In the genomic region with DNA sequence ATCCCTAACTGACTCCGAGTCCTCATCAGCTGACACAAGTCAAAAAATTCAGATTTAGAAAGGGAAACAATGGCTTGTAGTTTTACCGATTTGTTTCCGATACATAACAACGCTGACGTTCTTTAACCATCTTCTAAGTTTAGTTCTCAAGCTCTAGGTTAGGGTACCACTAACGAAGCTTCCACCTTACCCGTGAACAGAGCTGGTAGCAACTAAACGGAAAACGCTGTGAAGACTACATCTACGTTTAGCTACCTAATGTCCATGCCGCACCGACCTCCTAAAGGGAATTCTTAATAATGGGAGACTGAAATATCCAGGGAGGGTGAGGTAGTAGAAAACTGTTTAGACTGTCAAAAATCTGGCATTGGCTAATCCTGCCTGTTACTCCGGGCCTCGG, we compare ENCODE assay signal across 8 cellular contexts. TPM values are rescaled to one million over a fixed set of nuclear protein-coding genes. Genes with fewer than 3 reads are reported as not detected.
DNase-seq lines count a peak whose midpoint lies in the region; ATAC-seq, FAIRE-seq and TF ChIP-seq lines count a peak whose summit lies in the region.

No MANE protein-coding gene starts in this region.

- peak overlapping the region; percentile 95 for H3K27ac Mint-ChIP-seq in memory B cell

- CTCF ChIA-PET in GM12878 (lab: Yijun Ruan, JAX) = interaction anchor here (1.2 to 3.3 kb wide), 4 partner anchors 12 to 45 kb away, joined by 3 to 19 read pairs (median 10); partner anchors contain the start of gene PGAP2

- peaks cover 5% of the 10 kb centered on the region for H3K36me3 Mint-ChIP-seq in memory B cell

- H3K4me3 Mint-ChIP-seq in memory B cell = peak overlapping the region; percentile 92

- H3K4me2 ChIP-seq in GM12878 (ENCODE audit: control insufficient read depth, insufficient read depth) = peak overlapping the region; percentile 89

- POLR2A ChIA-PET in GM12878 (lab: Charles Lee) = interaction anchor here (1.4 to 4.7 kb wide), 3 partner anchors 12 to 43 kb away, joined by 3 to 27 read pairs (median 22); partner anchors contain the start of gene RHOG

- TF ChIP-seq POLR2A in GM12878 (IDR thresholded peaks at IDR 0.05; ENCODE audit: low read depth, low read length) = no peak

- peak overlapping the region; percentile 41 for H3K4me3 ChIP-seq in cardiac muscle cell
- peak overlapping the region; percentile 91 for H3K4me3 ChIP-seq in GM12878

- peak overlapping the region; percentile 97 for H3K27ac ChIP-seq in cardiac muscle cell
- peak overlapping the region; percentile 97 for H3K27ac ChIP-seq in GM12878 (ENCODE audit: control insufficient read depth, insufficient read depth)

- peaks cover 53% of the 10 kb centered on the region for H3K79me2 ChIP-seq in GM12878 (ENCODE audit: control insufficient read depth, insufficient read depth, low read length)

- TF ChIP-seq RAD21 in GM12878 (IDR thresholded peaks at IDR 0.05; ENCODE audit: insufficient read depth, low read depth, low read length) = no peak

- 1% methylated on average over 14 of the region's 14 CpGs for WGBS in GM12878 (ENCODE audit: insufficient coverage, insufficient replicate concordance, low lambda C conversion rate, missing lambda C conversion rate)

- intact Hi-C loops in left cardiac atrium (cut with DNase I) (no loop called here), GM12878 (cut with micrococcal nuclease; ENCODE audit: unreplicated experiment) (loop anchor here (2.0 kb wide), 1 partner anchor 44 kb away; the partner anchor contains the start of gene RHOG)

- no peaks in the 10 kb centered on the region for H3K27me3 ChIP-seq in cardiac muscle cell
- no peaks in the 10 kb centered on the region for H3K27me3 ChIP-seq in GM12878 (replicated peaks in 1 of 2; ENCODE audit: control insufficient read depth in 2 of 2, insufficient read depth in 2 of 2, low read length in 1 of 2)

- peaks cover 15% of the 10 kb centered on the region for H3K4me1 Mint-ChIP-seq in memory B cell

- RAD21 ChIA-PET in GM12878 (lab: Charles Lee; ENCODE audit: unreplicated experiment) = interaction anchor here (0.8 to 3.6 kb wide), 6 partner anchors 10 to 276 kb away, joined by 3 to 22 read pairs (median 4); partner anchors contain the start of genes PGAP2 and RHOG

- no peaks in the 10 kb centered on the region for H3K27me3 Mint-ChIP-seq in memory B cell

- FAIRE-seq in GM12878 (lab: Jason Lieb, UNC) = no peak

- SMC1A ChIA-PET in GM12878 (lab: Charles Lee; ENCODE audit: uncharacterized antibody, unreplicated experiment) = interaction anchor here (0.8 to 4.0 kb wide), 9 partner anchors 9 to 277 kb away, joined by 3 to 26 read pairs (median 3); partner anchors contain the start of genes PGAP2 and RHOG

- H4K20me1 ChIP-seq in GM12878 (ENCODE audit: control insufficient read depth, insufficient read depth) = no peaks in the 10 kb centered on the region; the same call in 1 of the 2 replicates

- H3K9me3 ChIP-seq in cardiac muscle cell (ENCODE audit: low read depth) (no peaks in the 10 kb centered on the region), GM12878 (replicated peaks; ENCODE audit: control insufficient read depth, insufficient read depth, low read length) (no peaks in the 10 kb centered on the region; the same call in 2 of the 3 replicates)

- H3K9me3 Mint-ChIP-seq in memory B cell = no peaks in the 10 kb centered on the region

- H3K4me1 ChIP-seq in cardiac muscle cell (ENCODE audit: low read depth) = peaks cover 6% of the 10 kb centered on the region
- H3K4me1 ChIP-seq in GM12878 (ENCODE audit: control insufficient read depth, insufficient read depth, low read length) = peaks cover 7% of the 10 kb centered on the region; the same call in 1 of the 2 replicates

- in situ Hi-C loops in GM12878 (cut with MboI) = no loop called here

- no peak overlapping the region for H2AFZ ChIP-seq in GM12878 (ENCODE audit: control insufficient read depth, low read depth, low read length)

- BruUV-seq in GM12878 (replicated peaks; lab: Mats Ljungman, UMichigan) = no TSS peak

- DNase-seq in cardiac muscle cell (ENCODE audit: low read depth in 1 of 2, low spot score in 1 of 2) (no peak), left cardiac atrium (no peak), GM12878 (ENCODE audit: low read depth, low spot score) (no peak), memory B cell (ENCODE audit: low spot score in 2 of 2) (no peak), ureter (ENCODE audit: low spot score) (peak; percentile 24), NCI-H1092 (lab: John Stamatoyannopoulos, UW) (no peak), iPS-NIHi7 (ENCODE audit: extremely low spot score) (no peak)

- no peak for TF ChIP-seq EP300 in GM12878 (IDR thresholded peaks at IDR 0.05; ENCODE audit: borderline replicate concordance in 1 of 2, control insufficient read depth in 1 of 2, low read depth in 2 of 2, low read length in 2 of 2)

- TF ChIP-seq CTCF in cardiac muscle cell (IDR thresholded peaks at IDR 0.05; ENCODE audit: low read depth, low read length) (no peak), GM12878 (IDR thresholded peaks at IDR 0.05 in 2 of 3, conservative IDR thresholded peaks at IDR 0.05 in 1 of 3; ENCODE audit: control insufficient read depth in 2 of 3, extremely low read depth in 1 of 3, insufficient read depth in 1 of 3, low read depth in 3 of 3, low read length in 3 of 3) (no peak)

- H3K36me3 ChIP-seq in cardiac muscle cell (peaks cover 13% of the 10 kb centered on the region), GM12878 (ENCODE audit: control insufficient read depth in 2 of 2, insufficient read depth in 2 of 2, low read length in 1 of 2) (peaks cover 0 to 8% of the 10 kb centered on the region in 2 experiments; a peak in 3 of 4 replicates)

- peak overlapping the region; percentile 94 for H3K9ac ChIP-seq in GM12878 (ENCODE audit: control insufficient read depth, insufficient read depth, low read length)

- ATAC-seq in left cardiac atrium (no peak), GM12878 (no peak), memory B cell (ENCODE audit: low read depth) (no peak), HG02981 (IDR thresholded peaks at IDR 0.05; ENCODE audit: unreplicated experiment) (no peak)

RNA-seq across cellular contexts. Expression of gene NUP98, which starts 1.0 kb away (rescaled TPM):
- 110 and 142 TPM in 2 replicates for total RNA-seq in cardiac muscle cell
- 20.4 and 27.4 TPM in 2 replicates for polyA plus RNA-seq in cardiac muscle cell
- total RNA-seq in left cardiac atrium = 10 to 100 TPM; 38.0 to 59.7 TPM
- 266 and 283 TPM in 2 replicates for total RNA-seq in GM12878 (2013; cell fraction: nucleolus; rRNA removed)
- 108 and 115 TPM in 2 replicates for total RNA-seq in GM12878 (2014; rRNA removed)
- total RNA-seq in GM12878 (2014; rRNA removed; fragmentation: Illumina TruSeq; extraction: Trizol) = 87.2 and 87.4 TPM in 2 replicates
- total RNA-seq in GM12878 (2021) = 69.1 and 74.8 TPM in 2 replicates
- polyA plus RNA-seq in GM12878 (2011; ENCODE audit: low read depth) = 31.5 TPM
- polyA plus RNA-seq in GM12878 (2011; rRNA removed) = 60.6 and 88.1 TPM in 2 replicates
- polyA plus RNA-seq in GM12878 (2011; cell fraction: cytosol; rRNA removed) = 134 and 136 TPM in 2 replicates
- polyA plus RNA-seq in GM12878 (2011; cell fraction: nucleus; rRNA removed) = 134 and 159 TPM in 2 replicates
- polyA plus RNA-seq in GM12878 (2012) = 34.0 and 39.3 TPM in 2 replicates
- polyA plus RNA-seq in GM12878 (2014; fragmentation: Illumina TruSeq; extraction: Trizol) = 72.0 and 96.6 TPM in 2 replicates
- polyA plus RNA-seq in GM12878 (2014; fragmentation: Nextera tagmentation; extraction: Ambion mirVana) = 10 to 100 TPM; 21.7 to 23.7 TPM
- 75.7 and 82.9 TPM in 2 replicates for polyA plus RNA-seq in GM12878 (2014; rRNA removed)
- polyA plus RNA-seq in GM12878 (2016; fragmentation: Nextera tagmentation; extraction: Ambion mirVana) = 10 to 100 TPM; 47.8 to 56.0 TPM
- polyA minus RNA-seq in GM12878 (2011; rRNA and poly(A)+ RNA removed) = 237 and 286 TPM in 2 replicates
- 82.7 and 83.8 TPM in 2 replicates for polyA minus RNA-seq in GM12878 (2011; cell fraction: cytosol; rRNA and poly(A)+ RNA removed)
- 64.2 and 108 TPM in 2 replicates for polyA minus RNA-seq in GM12878 (2011; cell fraction: nucleus; rRNA and poly(A)+ RNA removed)
- 137 TPM for total RNA-seq in ureter

RNA-seq across cellular contexts. Expression of gene PGAP2, which starts 12.0 kb away (rescaled TPM):
- total RNA-seq in cardiac muscle cell (13.0 and 18.2 TPM in 2 replicates), left cardiac atrium (10 to 100 TPM; 10.9 to 15.3 TPM), GM12878 (2014; rRNA removed) (23.3 and 24.9 TPM in 2 replicates), GM12878 (2014; rRNA removed; fragmentation: Illumina TruSeq; extraction: Trizol) (12.3 and 13.1 TPM in 2 replicates), GM12878 (2021) (26.4 and 27.7 TPM in 2 replicates), ureter (49.1 TPM)
- polyA plus RNA-seq in cardiac muscle cell (24.9 and 26.7 TPM in 2 replicates), GM12878 (2011; rRNA removed) (16.6 and 34.5 TPM in 2 replicates), GM12878 (2014; fragmentation: Illumina TruSeq; extraction: Trizol) (25.0 and 30.5 TPM in 2 replicates), GM12878 (2014; fragmentation: Nextera tagmentation; extraction: Ambion mirVana) (10 to 100 TPM; 25.4 to 37.4 TPM), GM12878 (2014; rRNA removed) (35.6 and 36.2 TPM in 2 replicates), GM12878 (2016; fragmentation: Nextera tagmentation; extraction: Ambion mirVana) (10 to 100 TPM; 33.4 to 37.2 TPM)
- total RNA-seq in GM12878 (2013; cell fraction: nucleolus; rRNA removed) = 33.0 and 36.2 TPM in 2 replicates
- polyA plus RNA-seq in GM12878 (2011; ENCODE audit: low read depth) = 21.2 TPM
- polyA plus RNA-seq in GM12878 (2011; cell fraction: cytosol; rRNA removed) = 39.5 and 49.8 TPM in 2 replicates
- polyA plus RNA-seq in GM12878 (2011; cell fraction: nucleus; rRNA removed) = 66.3 and 87.2 TPM in 2 replicates
- 32.0 and 34.8 TPM in 2 replicates for polyA plus RNA-seq in GM12878 (2012)
- 43.8 and 54.2 TPM in 2 replicates for polyA minus RNA-seq in GM12878 (2011; rRNA and poly(A)+ RNA removed)
- 13.0 and 13.3 TPM in 2 replicates for polyA minus RNA-seq in GM12878 (2011; cell fraction: cytosol; rRNA and poly(A)+ RNA removed)
- polyA minus RNA-seq in GM12878 (2011; cell fraction: nucleus; rRNA and poly(A)+ RNA removed) = 11.4 and 12.9 TPM in 2 replicates

RNA-seq across cellular contexts. Expression of gene RHOG, which starts 44.4 kb away (rescaled TPM):
- 31.4 and 39.1 TPM in 2 replicates for total RNA-seq in cardiac muscle cell
- 29.2 and 30.1 TPM in 2 replicates for polyA plus RNA-seq in cardiac muscle cell
- 10 to 100 TPM; 31.1 to 33.3 TPM for total RNA-seq in left cardiac atrium
- total RNA-seq in GM12878 (2013; cell fraction: nucleolus; rRNA removed) = 35.7 and 37.8 TPM in 2 replicates
- 56.2 and 64.7 TPM in 2 replicates for total RNA-seq in GM12878 (2014; rRNA removed)
- 47.7 and 48.8 TPM in 2 replicates for total RNA-seq in GM12878 (2014; rRNA removed; fragmentation: Illumina TruSeq; extraction: Trizol)
- 128 and 137 TPM in 2 replicates for total RNA-seq in GM12878 (2021)
- 51.6 TPM for polyA plus RNA-seq in GM12878 (2011; ENCODE audit: low read depth)
- polyA plus RNA-seq in GM12878 (2011; rRNA removed) = 45.0 and 121 TPM in 2 replicates
- polyA plus RNA-seq in GM12878 (2011; cell fraction: cytosol; rRNA removed) = 237 and 296 TPM in 2 replicates
- polyA plus RNA-seq in GM12878 (2011; cell fraction: nucleus; rRNA removed) = 108 and 111 TPM in 2 replicates
- polyA plus RNA-seq in GM12878 (2012) = 103 and 132 TPM in 2 replicates
- polyA plus RNA-seq in GM12878 (2014; fragmentation: Illumina TruSeq; extraction: Trizol) = 51.4 and 98.2 TPM in 2 replicates
- polyA plus RNA-seq in GM12878 (2014; fragmentation: Nextera tagmentation; extraction: Ambion mirVana) = 10 to 100 TPM; 16.0 to 42.0 TPM
- 172 and 192 TPM in 2 replicates for polyA plus RNA-seq in GM12878 (2014; rRNA removed)
- polyA plus RNA-seq in GM12878 (2016; fragmentation: Nextera tagmentation; extraction: Ambion mirVana) = 100 to 1,000 TPM in 1 of 2 experiments, 10 to 100 TPM in 1; 91.4 to 109 TPM
- 171 and 213 TPM in 2 replicates for polyA minus RNA-seq in GM12878 (2011; rRNA and poly(A)+ RNA removed)
- 95.8 and 106 TPM in 2 replicates for polyA minus RNA-seq in GM12878 (2011; cell fraction: cytosol; rRNA and poly(A)+ RNA removed)
- 45.0 and 71.6 TPM in 2 replicates for polyA minus RNA-seq in GM12878 (2011; cell fraction: nucleus; rRNA and poly(A)+ RNA removed)
- total RNA-seq in ureter = 40.8 TPM

RNA-seq across cellular contexts. Expression of gene STIM1, which starts 59.1 kb away (rescaled TPM):
- total RNA-seq in cardiac muscle cell (23.1 and 60.0 TPM in 2 replicates), left cardiac atrium (10 to 100 TPM; 21.4 to 25.8 TPM), GM12878 (2014; rRNA removed) (21.6 and 24.0 TPM in 2 replicates), GM12878 (2014; rRNA removed; fragmentation: Illumina TruSeq; extraction: Trizol) (24.9 and 26.0 TPM in 2 replicates), GM12878 (2021) (55.9 and 57.7 TPM in 2 replicates), ureter (71.5 TPM)
- polyA plus RNA-seq in cardiac muscle cell (16.1 and 33.1 TPM in 2 replicates), GM12878 (2011; rRNA removed) (36.3 and 39.3 TPM in 2 replicates), GM12878 (2014; fragmentation: Illumina TruSeq; extraction: Trizol) (29.1 and 37.0 TPM in 2 replicates), GM12878 (2014; fragmentation: Nextera tagmentation; extraction: Ambion mirVana) (1 to 10 TPM; 8.6 to 9.9 TPM), GM12878 (2014; rRNA removed) (26.7 and 31.0 TPM in 2 replicates), GM12878 (2016; fragmentation: Nextera tagmentation; extraction: Ambion mirVana) (10 to 100 TPM; 31.8 to 36.8 TPM)
- 113 and 116 TPM in 2 replicates for total RNA-seq in GM12878 (2013; cell fraction: nucleolus; rRNA removed)
- polyA plus RNA-seq in GM12878 (2011; ENCODE audit: low read depth) = 36.6 TPM
- 40.8 and 42.5 TPM in 2 replicates for polyA plus RNA-seq in GM12878 (2011; cell fraction: cytosol; rRNA removed)
- 68.6 and 72.6 TPM in 2 replicates for polyA plus RNA-seq in GM12878 (2011; cell fraction: nucleus; rRNA removed)
- polyA plus RNA-seq in GM12878 (2012) = 45.2 and 48.9 TPM in 2 replicates
- 143 and 245 TPM in 2 replicates for polyA minus RNA-seq in GM12878 (2011; rRNA and poly(A)+ RNA removed)
- polyA minus RNA-seq in GM12878 (2011; cell fraction: cytosol; rRNA and poly(A)+ RNA removed) = 25.1 and 38.3 TPM in 2 replicates
- polyA minus RNA-seq in GM12878 (2011; cell fraction: nucleus; rRNA and poly(A)+ RNA removed) = 42.4 and 62.3 TPM in 2 replicates
